Comparison of ENCODE assay signal across 35 cellular contexts in the genomic region with DNA sequence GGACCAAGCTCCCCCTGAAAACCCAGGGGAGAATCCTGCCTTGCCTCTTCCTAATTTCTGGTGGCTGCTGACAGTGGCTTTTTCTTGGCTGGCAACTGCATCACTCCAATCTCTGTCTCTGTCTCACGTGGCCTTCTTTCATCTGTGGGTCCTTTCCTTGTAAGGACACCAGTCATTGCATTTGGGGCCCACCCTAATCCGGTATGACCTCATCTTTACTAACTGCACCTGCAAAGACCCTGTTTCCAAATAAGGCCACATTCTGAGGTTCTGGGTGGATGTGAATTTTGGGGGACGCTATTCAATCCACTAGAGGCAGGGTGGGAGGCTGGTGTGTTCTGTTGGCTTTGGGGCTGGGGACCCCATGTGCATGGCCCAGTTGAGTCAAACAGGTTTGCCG. TPM values are rescaled to one million over a fixed set of nuclear protein-coding genes. Genes with fewer than 3 reads are reported as not detected.
"Had no signal": no experiment of that assay in that cellular context is flagged by ENCODE, and none has a peak within 500 bp of the region (broad histone marks: within the 10 kb centered on the region; RNA-seq: fewer than 3 reads in every experiment).

No MANE protein-coding gene starts in this region.

- H3K27me3 Mint-ChIP-seq: naive B cell; natural killer cell treated with Interleukin-12 subunit alpha and Interleukin-12 subunit beta and Interleukin-15 and Interleukin-18, amount 100 ng/mL, for 72 hours; stimulated activated naive CD8-positive, alpha-beta T cell treated with anti-CD3 and anti-CD28 coated beads, Interleukin-15, amount 100 ng/mL, for 72 hours; type B pancreatic cell had no signal

- H3K4me3 ChIP-seq: dorsolateral prefrontal cortex, gastrocnemius medialis, hepatocyte, left lung, mucosa of descending colon, neural progenitor cell, psoas muscle, skin epidermis, spleen, thyroid gland had no signal

- ATAC-seq: esophagus mucosa; gastrocnemius medialis; left lung; mucosa of descending colon; natural killer cell treated with Interleukin-12 subunit alpha and Interleukin-12 subunit beta and Interleukin-15 and Interleukin-18, amount 100 ng/mL, for 72 hours; psoas muscle; right cardiac atrium; stimulated activated naive CD8-positive, alpha-beta T cell treated with anti-CD3 and anti-CD28 coated beads, Interleukin-15, amount 100 ng/mL, for 72 hours had no signal

- H3K9me3 Mint-ChIP-seq: endodermal cell; mesothelial cell of epicardium; naive B cell; natural killer cell treated with Interleukin-12 subunit alpha and Interleukin-12 subunit beta and Interleukin-15 and Interleukin-18, amount 100 ng/mL, for 72 hours; neural progenitor cell; stimulated activated naive CD8-positive, alpha-beta T cell treated with anti-CD3 and anti-CD28 coated beads, Interleukin-15, amount 100 ng/mL, for 72 hours; type B pancreatic cell had no signal

- H3K36me3 Mint-ChIP-seq: mesothelial cell of epicardium; naive B cell; natural killer cell treated with Interleukin-12 subunit alpha and Interleukin-12 subunit beta and Interleukin-15 and Interleukin-18, amount 100 ng/mL, for 72 hours; neural progenitor cell; type B pancreatic cell had no signal

- H3K27ac ChIP-seq: dorsolateral prefrontal cortex, epithelial cell of prostate, gastrocnemius medialis, hepatocyte, left lung, neural progenitor cell, skin epidermis, thyroid gland had no signal

- H3K4me2 ChIP-seq: hepatocyte, neural progenitor cell had no signal

- H3K9ac ChIP-seq: neural progenitor cell had no signal

- H3K4me1 Mint-ChIP-seq: endodermal cell had no signal

- H3K27ac Mint-ChIP-seq: endodermal cell; mesothelial cell of epicardium; natural killer cell treated with Interleukin-12 subunit alpha and Interleukin-12 subunit beta and Interleukin-15 and Interleukin-18, amount 100 ng/mL, for 72 hours; neural progenitor cell; stimulated activated naive CD8-positive, alpha-beta T cell treated with anti-CD3 and anti-CD28 coated beads, Interleukin-15, amount 100 ng/mL, for 72 hours; type B pancreatic cell had no signal

- H3K9me3 ChIP-seq: gastrocnemius medialis, left lung, mucosa of descending colon, psoas muscle, spleen, thyroid gland had no signal

- H3K4me1 ChIP-seq: gastrocnemius medialis, neural progenitor cell, thyroid gland had no signal

- H3K4me3 Mint-ChIP-seq: endodermal cell; mesothelial cell of epicardium; naive B cell; natural killer cell treated with Interleukin-12 subunit alpha and Interleukin-12 subunit beta and Interleukin-15 and Interleukin-18, amount 100 ng/mL, for 72 hours; neural progenitor cell; stimulated activated naive CD8-positive, alpha-beta T cell treated with anti-CD3 and anti-CD28 coated beads, Interleukin-15, amount 100 ng/mL, for 72 hours; type B pancreatic cell had no signal

- H2AFZ ChIP-seq: hepatocyte, neural progenitor cell had no signal

- DNase-seq: cortex of kidney; dorsolateral prefrontal cortex; effector CD4-positive, alpha-beta T cell; endodermal cell; foreskin fibroblast; gastrocnemius medialis; head of caudate nucleus; kidney; left lung; mesenchymal stem cell; mucosa of descending colon; naive B cell; nucleus accumbens; posterior cingulate gyrus; psoas muscle; spleen; stimulated activated CD4-positive, alpha-beta T cell treated with anti-CD3 and anti-CD28 coated beads, Interleukin-15, amount 100 ng/mL, for 24 hours; stimulated activated CD4-positive, alpha-beta T cell treated with anti-CD3 and anti-CD28 coated beads, Interleukin-2, amount 100 ng/mL, for 48 hours; stimulated activated naive CD4-positive, alpha-beta T cell; stimulated activated naive CD8-positive, alpha-beta T cell treated with anti-CD3 and anti-CD28 coated beads, Interleukin-15, amount 100 ng/mL, for 72 hours; thyroid gland had no signal

- H3K36me3 ChIP-seq: gastrocnemius medialis, left lung, neural progenitor cell, spleen, thyroid gland had no signal

- H3K79me2 ChIP-seq: hepatocyte had no signal

- H3K27me3 ChIP-seq: dorsolateral prefrontal cortex, gastrocnemius medialis, hepatocyte, left lung, neural progenitor cell, spleen, thyroid gland had no signal

RNA-seq across cellular contexts. Expression of gene SLC12A3, which starts 11.0 kb away (rescaled TPM):
- total RNA-seq: endodermal cell; esophagus mucosa; gastrocnemius medialis; glomerular endothelial cell; hepatocyte; left lung; lower leg skin; lung microvascular endothelial cell; mesothelial cell of epicardium; mucosa of descending colon; natural killer cell treated with Interleukin-12 subunit alpha and Interleukin-12 subunit beta and Interleukin-15 and Interleukin-18, amount 100 ng/mL, for 72 hours; osteocyte; right cardiac atrium; temporal lobe; thyroid gland had no signal
- polyA plus RNA-seq: hepatocyte, right cardiac atrium had no signal
